ENCODE assay signal across 10 cellular contexts in genomic region chr1:20250346-20250989, GRCh38. TPM values are rescaled to one million over a fixed set of nuclear protein-coding genes. Genes with fewer than 3 reads are reported as not detected.
DNase-seq lines count a peak whose midpoint lies in the region; ATAC-seq and TF ChIP-seq lines count a peak whose summit lies in the region.
"Had no signal": no experiment of that assay in that cellular context is flagged by ENCODE, and none has a peak within 500 bp of the region (broad histone marks: within the 10 kb centered on the region; RNA-seq: fewer than 3 reads in every experiment).

No MANE protein-coding gene starts in this region.

- H3K27ac ChIP-seq in right atrium auricular region = no peak overlapping the region
- H3K27ac ChIP-seq in urinary bladder (ENCODE audit: low read depth) = peak overlapping the region; percentile 44
- H3K27ac ChIP-seq: ovary had no signal

- 20% methylated on average over 7 of the region's 7 CpGs for WGBS in urinary bladder

- peak; percentile 48 to 91 for ATAC-seq in left cardiac atrium
- no peak for ATAC-seq in GM19035 (IDR thresholded peaks at IDR 0.05; ENCODE audit: unreplicated experiment)
- no peak for ATAC-seq in GM18909 (IDR thresholded peaks at IDR 0.05; ENCODE audit: poor library complexity, unreplicated experiment)

- no peak overlapping the region for H3K4me3 ChIP-seq in right atrium auricular region
- no peak overlapping the region for H3K4me3 ChIP-seq in urinary bladder (ENCODE audit: low read depth, low read length)
- H3K4me3 ChIP-seq: ovary had no signal

- TF ChIP-seq CTCF in right atrium auricular region (IDR thresholded peaks at IDR 0.05) (no peak), GM10266 (IDR thresholded peaks at IDR 0.05; ENCODE audit: control insufficient read depth, insufficient read depth, low read depth, missing control alignments) (no peak)

- intact Hi-C loops in left cardiac atrium (cut with DNase I) = no loop called here

- no peaks in the 10 kb centered on the region for H3K9me3 ChIP-seq in right atrium auricular region
- H3K9me3 ChIP-seq: ovary had no signal

- H3K36me3 ChIP-seq in right atrium auricular region (no peaks in the 10 kb centered on the region), urinary bladder (ENCODE audit: insufficient read depth) (no peaks in the 10 kb centered on the region)
- H3K36me3 ChIP-seq: ovary had no signal

- H3K27me3 ChIP-seq in right atrium auricular region = no peaks in the 10 kb centered on the region
- H3K27me3 ChIP-seq: ovary had no signal

- H3K4me1 ChIP-seq in right atrium auricular region (no peaks in the 10 kb centered on the region), urinary bladder (ENCODE audit: insufficient read depth) (no peaks in the 10 kb centered on the region)

- DNase-seq in left cardiac atrium (no peak), right atrium auricular region (ENCODE audit: low spot score) (no peak), RPMI7951 (ENCODE audit: low read depth) (peak; percentile 29), iris pigment epithelial cell (ENCODE audit: low read depth) (peak; percentile 61), GM10266 (ENCODE audit: extremely low spot score) (no peak)
- DNase-seq: activated CD4-positive, alpha-beta T cell treated with anti-CD3 and anti-CD28 coated beads, Interleukin-2, amount 50 U/mL, for 1 hour had no signal

RNA-seq across cellular contexts. Expression of gene VWA5B1, which starts 40.2 kb away (rescaled TPM):
- total RNA-seq in left cardiac atrium (under 1 TPM; 0.06 to 0.16 TPM), right atrium auricular region (under 1 TPM; 0.22 to 0.43 TPM), urinary bladder (0.58 TPM)
- total RNA-seq in RPMI7951 (2014; rRNA removed; shearing (Covaris generic)) = not detected in 2 replicates
- 0.51 TPM for polyA plus RNA-seq in urinary bladder
- polyA plus RNA-seq: ovary had no signal

Comparison
In these comparisons a context has a peak if more than half of its experiments do, and no peak if none do; other contexts are left out.
1. ATAC-seq: peak in left cardiac atrium (2 of 2); none in GM19035 (single experiment) and GM18909 (single experiment).
2. DNase-seq: peak in RPMI7951 (single experiment) and iris pigment epithelial cell (single experiment); none in left cardiac atrium (single experiment), right atrium auricular region (single experiment) and GM10266 (single experiment).